Comparison of ENCODE assay signal across 1 cellular context in the genomic region with DNA sequence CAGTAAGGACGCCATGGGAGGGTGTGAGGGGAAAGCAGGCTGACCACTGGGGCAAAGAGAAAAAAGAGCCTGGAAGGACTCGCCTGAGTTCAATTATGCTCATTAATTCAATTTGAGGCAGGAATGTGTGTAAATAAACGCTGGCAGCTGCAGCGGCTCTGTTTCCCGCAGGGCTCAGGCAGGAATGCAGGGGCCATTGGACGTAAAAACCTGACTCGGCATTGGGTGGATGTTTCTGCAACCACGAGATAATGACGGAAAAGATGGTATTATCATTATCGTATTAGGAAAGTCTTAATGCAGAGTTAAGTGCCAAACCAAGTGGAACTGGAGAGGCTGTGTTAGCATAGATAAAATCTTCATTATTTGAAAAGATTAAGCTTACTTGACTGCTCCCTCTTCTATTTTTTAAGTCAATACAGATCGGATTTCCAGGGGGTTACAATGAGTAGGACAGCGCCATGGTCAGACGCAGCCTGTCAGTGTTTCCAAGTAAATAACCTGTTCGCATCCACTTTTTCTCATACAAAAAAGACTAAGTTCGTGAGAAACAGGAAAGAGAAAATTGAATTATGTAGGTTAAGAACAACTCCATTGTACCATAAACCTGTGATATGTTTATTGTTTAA.
TF ChIP-seq lines count a peak whose summit lies in the region.

No MANE protein-coding gene starts in this region.

TF ChIP-seq in SK-N-SH treated with all-trans-retinoic acid at 6 μM for 48 hours, 23 proteins besides CTCF, POLR2A, EP300 and RAD21 (continued from another document):
- TF ChIP-seq ARNTL (CRISPR knock-in tag; IDR thresholded peaks at IDR 0.05; ENCODE audit: borderline replicate concordance, low read depth): no peak
- no peak for TF ChIP-seq CSDC2 (CRISPR knock-in tag; IDR thresholded peaks at IDR 0.05)
- TF ChIP-seq ISL1 (CRISPR knock-in tag; IDR thresholded peaks at IDR 0.05): peak; percentile 22; the same call in 1 of the 2 replicates
- no peak for TF ChIP-seq PPARA (CRISPR knock-in tag; IDR thresholded peaks at IDR 0.05; ENCODE audit: borderline replicate concordance)
- TF ChIP-seq ZFP30 (CRISPR knock-in tag; IDR thresholded peaks at IDR 0.05): no peak
- TF ChIP-seq ZFP3 (CRISPR knock-in tag; IDR thresholded peaks at IDR 0.05): no peak
- TF ChIP-seq TOX (CRISPR knock-in tag; IDR thresholded peaks at IDR 0.05; ENCODE audit: borderline replicate concordance): no peak
